In genomic region chr5:61407706-61408105, GRCh38 we compare ENCODE assay signal across 12 cellular contexts.
DNase-seq lines count a peak whose midpoint lies in the region; ATAC-seq and TF ChIP-seq lines count a peak whose summit lies in the region.
"Had no signal": no experiment of that assay in that cellular context is flagged by ENCODE, and none has a peak within 500 bp of the region (broad histone marks: within the 10 kb centered on the region; RNA-seq: fewer than 3 reads in every experiment).

No MANE protein-coding gene starts in this region.

- H3K36me3 Mint-ChIP-seq in CD4-positive, alpha-beta T cell (ENCODE audit: low read depth): peaks cover 4% of the 10 kb centered on the region
- H3K36me3 Mint-ChIP-seq in natural killer cell treated with Interleukin-12 subunit alpha and Interleukin-12 subunit beta and Interleukin-15 and Interleukin-18, amount 100 ng/mL, for 72 hours: no peaks in the 10 kb centered on the region

- no peak overlapping the region for H2AFZ ChIP-seq in Loucy (ENCODE audit: low read length)

- peak overlapping the region; percentile 44 for H3K4me2 ChIP-seq in Loucy (ENCODE audit: low read depth, low read length, poor library complexity, severe bottlenecking)

- H3K9me2 ChIP-seq in Loucy (replicated peaks; ENCODE audit: low read depth, low read length): no peaks in the 10 kb centered on the region

- intact Hi-C loops in CD4-positive, alpha-beta T cell (cut with DNase I, micrococcal nuclease): loop anchor here (1.0 to 10.0 kb wide), 5 partner anchors 75 to 703 kb away; partner anchors contain the start of genes DEPDC1B (in 1 of the 2) and ZSWIM6 (in 1 of the 2)
- intact Hi-C loops in dorsolateral prefrontal cortex (cut with DNase I): loop anchor here (2.0 to 10.0 kb wide), 3 partner anchors 75 to 197 kb away; partner anchors contain the start of gene ZSWIM6 (in 1 of the 2)

- no peaks in the 10 kb centered on the region for H3F3A ChIP-seq in Loucy (ENCODE audit: low read depth)

- no peaks in the 10 kb centered on the region for H3K9me3 ChIP-seq in CD4-positive, alpha-beta T cell (ENCODE audit: control insufficient read depth, low read length)
- no peaks in the 10 kb centered on the region for H3K9me3 ChIP-seq in Loucy (ENCODE audit: insufficient read depth, low read depth, low read length)

- peaks cover 41% of the 10 kb centered on the region for H4K20me1 ChIP-seq in Loucy (ENCODE audit: insufficient read depth, low read length, poor library complexity, severe bottlenecking)

- H3K79me2 ChIP-seq in Loucy (ENCODE audit: insufficient read depth, low read length): peaks cover 27% of the 10 kb centered on the region

- H3K4me3 Mint-ChIP-seq in CD4-positive, alpha-beta T cell: peak overlapping the region; percentile 86
- H3K4me3 Mint-ChIP-seq in natural killer cell treated with Interleukin-12 subunit alpha and Interleukin-12 subunit beta and Interleukin-15 and Interleukin-18, amount 100 ng/mL, for 72 hours: peak overlapping the region; percentile 86

- DNase-seq in CD4-positive, alpha-beta T cell: no peak
- DNase-seq in dorsolateral prefrontal cortex (no peak), NCI-H2196 treated with DMSO at 0.1 percent for 48 hours (lab: John Stamatoyannopoulos, UW; ENCODE audit: unreplicated experiment) (no peak), COR-L47 (lab: John Stamatoyannopoulos, UW) (no peak), CD1c-positive myeloid dendritic cell (ENCODE audit: extremely low spot score) (no peak)
- DNase-seq in natural killer cell treated with Interleukin-12 subunit alpha and Interleukin-12 subunit beta and Interleukin-15 and Interleukin-18, amount 100 ng/mL, for 72 hours (ENCODE audit: low spot score): no peak
- DNase-seq: activated T-cell treated with anti-CD3 and anti-CD28 coated beads, Interleukin-2, amount 50 U/mL, for 48 hours; aorta; midbrain; NCI-H2029 had no signal

- peaks cover 31% of the 10 kb centered on the region for H3K4me1 Mint-ChIP-seq in CD4-positive, alpha-beta T cell (ENCODE audit: low read depth)
- H3K4me1 Mint-ChIP-seq in natural killer cell treated with Interleukin-12 subunit alpha and Interleukin-12 subunit beta and Interleukin-15 and Interleukin-18, amount 100 ng/mL, for 72 hours (ENCODE audit: low read depth in 2 of 2): peaks cover 19 to 32% of the 10 kb centered on the region in 2 donors

- peak overlapping the region; percentile 71 for H3K27ac Mint-ChIP-seq in CD4-positive, alpha-beta T cell
- peak overlapping the region in 1 of 2 donors; percentile 72 for H3K27ac Mint-ChIP-seq in natural killer cell treated with Interleukin-12 subunit alpha and Interleukin-12 subunit beta and Interleukin-15 and Interleukin-18, amount 100 ng/mL, for 72 hours

- H3K36me3 ChIP-seq in Loucy (ENCODE audit: insufficient read depth, low read length): no peaks in the 10 kb centered on the region

- no peak for TF ChIP-seq CTCF in CD4-positive, alpha-beta T cell (IDR thresholded peaks at IDR 0.05)
- TF ChIP-seq CTCF in Loucy (conservative IDR thresholded peaks at IDR 0.05; ENCODE audit: low read length) (no peak), dorsolateral prefrontal cortex (IDR thresholded peaks at IDR 0.05 in 54 of 56, conservative IDR thresholded peaks at IDR 0.05 in 2 of 56; ENCODE audit: low read depth in 1 of 56, partially characterized antibody in 56 of 56) (no peak)

- CTCF ChIA-PET in CD4-positive, alpha-beta T cell (lab: Charles Lee): interaction anchor here (1.2 to 3.2 kb wide), 2 partner anchors 77 to 462 kb away, joined by 3 to 12 read pairs; partner anchors contain the start of gene ZSWIM6

- H3K27me3 ChIP-seq in CD4-positive, alpha-beta T cell (ENCODE audit: control insufficient read depth, insufficient read depth, low read length): no peaks in the 10 kb centered on the region
- H3K27me3 ChIP-seq in Loucy (ENCODE audit: insufficient read depth, low read length, poor library complexity, severe bottlenecking) (no peaks in the 10 kb centered on the region), dorsolateral prefrontal cortex (no peaks in the 10 kb centered on the region)

- POLR2A ChIA-PET in CD4-positive, alpha-beta T cell (lab: Charles Lee): interaction anchor here (0.9 to 3.4 kb wide), 3 partner anchors 74 to 246 kb away, joined by 4 to 60 read pairs (median 8); partner anchors contain the start of genes SMIM15 and ZSWIM6

- no peaks in the 10 kb centered on the region for H3K27me3 Mint-ChIP-seq in CD4-positive, alpha-beta T cell
- no peaks in the 10 kb centered on the region for H3K27me3 Mint-ChIP-seq in natural killer cell treated with Interleukin-12 subunit alpha and Interleukin-12 subunit beta and Interleukin-15 and Interleukin-18, amount 100 ng/mL, for 72 hours

- H3K9me3 Mint-ChIP-seq in CD4-positive, alpha-beta T cell: no peaks in the 10 kb centered on the region
- no peaks in the 10 kb centered on the region for H3K9me3 Mint-ChIP-seq in natural killer cell treated with Interleukin-12 subunit alpha and Interleukin-12 subunit beta and Interleukin-15 and Interleukin-18, amount 100 ng/mL, for 72 hours

- peaks cover 12% of the 10 kb centered on the region for H3K4me1 ChIP-seq in Loucy (ENCODE audit: insufficient read depth, low read length, poor library complexity, severe bottlenecking)

- no peak overlapping the region for H3K27ac ChIP-seq in CD4-positive, alpha-beta T cell (ENCODE audit: low read depth, low read length)
- peak overlapping the region in 46 of 59 donors; percentile 2 to 85 (median 60) for H3K27ac ChIP-seq in dorsolateral prefrontal cortex

- ATAC-seq in CD4-positive, alpha-beta T cell (ENCODE audit: poor library complexity): no peak
- no peak for ATAC-seq in natural killer cell treated with Interleukin-12 subunit alpha and Interleukin-12 subunit beta and Interleukin-15 and Interleukin-18, amount 100 ng/mL, for 72 hours
- ATAC-seq in HG02588 (IDR thresholded peaks at IDR 0.05; ENCODE audit: unreplicated experiment): no peak

- H3K4me3 ChIP-seq in Loucy (ENCODE audit: low read length, poor library complexity, severe bottlenecking) (no peak overlapping the region), dorsolateral prefrontal cortex (peak overlapping the region in 2 of 59 donors; percentile 36 to 53)

- H3K9ac ChIP-seq in Loucy (ENCODE audit: low read depth, low read length, poor library complexity, severe bottlenecking): no peak overlapping the region
